In the genomic region with DNA sequence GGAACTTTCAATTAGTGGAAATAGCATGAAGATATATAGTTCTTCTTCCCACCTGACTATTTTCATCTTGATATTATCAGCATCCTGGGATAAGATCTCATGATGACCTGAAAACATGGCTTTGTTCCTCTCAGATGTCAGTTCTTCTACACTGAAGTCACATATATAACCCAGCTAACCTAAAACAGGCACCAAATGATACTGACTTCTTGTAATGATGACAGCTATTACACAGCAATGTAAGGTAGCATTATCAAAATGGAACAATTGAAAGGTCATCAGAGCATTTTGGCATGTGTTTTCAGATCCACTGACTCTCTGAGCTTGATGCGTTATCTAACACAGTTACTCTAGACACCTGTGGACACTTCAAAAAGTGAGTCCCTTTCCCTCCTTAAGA, we compare ENCODE assay signal across 28 cellular contexts.
DNase-seq lines count a peak whose midpoint lies in the region; ATAC-seq and TF ChIP-seq lines count a peak whose summit lies in the region.
"Had no signal": no experiment of that assay in that cellular context is flagged by ENCODE, and none has a peak within 500 bp of the region (broad histone marks: within the 10 kb centered on the region; RNA-seq: fewer than 3 reads in every experiment).

No MANE protein-coding gene starts in this region.

- H3K36me3 Mint-ChIP-seq in activated naive CD4-positive, alpha-beta T cell treated with anti-CD3 and anti-CD28 coated beads, Interleukin-2, amount 50 U/mL, for 24 hours, result peaks cover 17% of the 10 kb centered on the region
- peaks cover 54% of the 10 kb centered on the region for H3K36me3 Mint-ChIP-seq in activated naive CD8-positive, alpha-beta T cell treated with anti-CD3 and anti-CD28 coated beads for 36 hours
- H3K36me3 Mint-ChIP-seq: memory B cell, type B pancreatic cell had no signal

- no peaks in the 10 kb centered on the region for H3K9me3 ChIP-seq in PC-3 (ENCODE audit: low read length)
- H3K9me3 ChIP-seq in esophagus squamous epithelium, result no peaks in the 10 kb centered on the region
- H3K9me3 ChIP-seq: gastroesophageal sphincter, MG63, right atrium auricular region, SJSA1 had no signal

- no peak overlapping the region for H3K9ac ChIP-seq in PC-3 (ENCODE audit: low read length)
- H3K9ac ChIP-seq: BLaER1 treated with 17β-estradiol and CSF1 and Interleukin-3, amounts not matched to agents 10 nM and 100 nM; GM23248; parathyroid adenoma had no signal

- no peaks in the 10 kb centered on the region for H3K9me2 ChIP-seq in PC-3 (replicated peaks; ENCODE audit: low read length)

- H3K27me3 ChIP-seq in PC-3 (ENCODE audit: low read length) (no peaks in the 10 kb centered on the region), esophagus squamous epithelium (no peaks in the 10 kb centered on the region)
- H3K27me3 ChIP-seq: BLaER1 treated with 17β-estradiol and CSF1 and Interleukin-3, amounts not matched to agents 10 nM and 100 nM; gastroesophageal sphincter; hepatocyte; MG63; right atrium auricular region; SJSA1 had no signal

- H3K4me1 ChIP-seq in PC-3 (ENCODE audit: insufficient read depth, low read length) (peaks cover 54% of the 10 kb centered on the region), esophagus squamous epithelium (peaks cover 0 to 5% (median 3%) of the 10 kb centered on the region in 3 donors)
- H3K4me1 ChIP-seq: BLaER1 treated with 17β-estradiol and CSF1 and Interleukin-3, amounts not matched to agents 10 nM and 100 nM; parathyroid adenoma had no signal

- peaks cover 5% of the 10 kb centered on the region for H3F3A ChIP-seq in PC-3 (ENCODE audit: low read length, unreplicated experiment)

- H4K20me1 ChIP-seq in PC-3 (ENCODE audit: low read length), result no peaks in the 10 kb centered on the region
- H4K20me1 ChIP-seq: BLaER1 treated with 17β-estradiol and CSF1 and Interleukin-3, amounts not matched to agents 10 nM and 100 nM had no signal

- POLR2A ChIA-PET in PC-3 (lab: Charles Lee; ENCODE audit: unreplicated experiment), result no interaction called here

- peaks cover 98% of the 10 kb centered on the region for H3K4me1 Mint-ChIP-seq in activated naive CD4-positive, alpha-beta T cell treated with anti-CD3 and anti-CD28 coated beads, Interleukin-2, amount 50 U/mL, for 24 hours
- peaks cover 75% of the 10 kb centered on the region for H3K4me1 Mint-ChIP-seq in activated naive CD8-positive, alpha-beta T cell treated with anti-CD3 and anti-CD28 coated beads for 36 hours
- H3K4me1 Mint-ChIP-seq: memory B cell had no signal

- H3K27me3 Mint-ChIP-seq in activated naive CD4-positive, alpha-beta T cell treated with anti-CD3 and anti-CD28 coated beads, Interleukin-2, amount 50 U/mL, for 24 hours, result no peaks in the 10 kb centered on the region
- H3K27me3 Mint-ChIP-seq in activated naive CD8-positive, alpha-beta T cell treated with anti-CD3 and anti-CD28 coated beads for 36 hours, result no peaks in the 10 kb centered on the region
- H3K27me3 Mint-ChIP-seq: activated naive CD8-positive, alpha-beta T cell treated with anti-CD3 and anti-CD28 coated beads, Interleukin-2, amount 10 ng/mL, durations not matched to agents 7 days and 5 days; memory B cell; type B pancreatic cell had no signal

- WGBS in esophagus squamous epithelium, 2 donors, result 93 to 94% methylated on average over 1 of the region's 1 CpG

- H3K36me3 ChIP-seq in PC-3 (ENCODE audit: low read depth, low read length) (no peaks in the 10 kb centered on the region; the same call in 1 of the 2 replicates), esophagus squamous epithelium (no peaks in the 10 kb centered on the region)
- H3K36me3 ChIP-seq: BLaER1 treated with 17β-estradiol and CSF1 and Interleukin-3, amounts not matched to agents 10 nM and 100 nM; gastroesophageal sphincter; MG63; right atrium auricular region; SJSA1 had no signal

- H3K9me3 Mint-ChIP-seq in activated naive CD4-positive, alpha-beta T cell treated with anti-CD3 and anti-CD28 coated beads, Interleukin-2, amount 50 U/mL, for 24 hours, result peaks cover 5% of the 10 kb centered on the region
- peaks cover 2% of the 10 kb centered on the region for H3K9me3 Mint-ChIP-seq in activated naive CD8-positive, alpha-beta T cell treated with anti-CD3 and anti-CD28 coated beads for 36 hours
- H3K9me3 Mint-ChIP-seq: activated naive CD8-positive, alpha-beta T cell treated with anti-CD3 and anti-CD28 coated beads, Interleukin-2, amount 10 ng/mL, durations not matched to agents 7 days and 5 days had no signal

- H3K4me3 ChIP-seq in PC-3 (ENCODE audit: low read length) (no peak overlapping the region), esophagus squamous epithelium (no peak overlapping the region)
- H3K4me3 ChIP-seq: BLaER1 treated with 17β-estradiol and CSF1 and Interleukin-3, amounts not matched to agents 10 nM and 100 nM; gastroesophageal sphincter; GM23248; hepatocyte; K562; MG63; right atrium auricular region; SJSA1 had no signal

- H3K4me2 ChIP-seq in PC-3 (ENCODE audit: low read length), result no peak overlapping the region
- H3K4me2 ChIP-seq: BLaER1 treated with 17β-estradiol and CSF1 and Interleukin-3, amounts not matched to agents 10 nM and 100 nM; hepatocyte had no signal

- CTCF ChIA-PET in PC-3 (lab: Charles Lee), result no interaction called here

- TF ChIP-seq POLR2A in esophagus squamous epithelium (IDR thresholded peaks at IDR 0.05), result no peak

- peaks cover 20% of the 10 kb centered on the region; the same call in 1 of the 2 replicates for H3K79me2 ChIP-seq in PC-3 (ENCODE audit: low read length)
- H3K79me2 ChIP-seq: hepatocyte, parathyroid adenoma had no signal

- no peak overlapping the region for H2AFZ ChIP-seq in PC-3 (ENCODE audit: low read length)
- H2AFZ ChIP-seq: GM23248, hepatocyte, parathyroid adenoma had no signal

- peak overlapping the region; percentile 97 for H3K27ac Mint-ChIP-seq in activated naive CD4-positive, alpha-beta T cell treated with anti-CD3 and anti-CD28 coated beads, Interleukin-2, amount 50 U/mL, for 24 hours
- peak overlapping the region; percentile 98 for H3K27ac Mint-ChIP-seq in activated naive CD8-positive, alpha-beta T cell treated with anti-CD3 and anti-CD28 coated beads for 36 hours
- H3K27ac Mint-ChIP-seq: activated naive CD8-positive, alpha-beta T cell treated with anti-CD3 and anti-CD28 coated beads, Interleukin-2, amount 10 ng/mL, durations not matched to agents 7 days and 5 days; memory B cell; type B pancreatic cell had no signal

- ATAC-seq in PC-3, result no peak
- ATAC-seq: gastroesophageal sphincter, K562, left colon had no signal

- H3K4me3 Mint-ChIP-seq in activated naive CD4-positive, alpha-beta T cell treated with anti-CD3 and anti-CD28 coated beads, Interleukin-2, amount 50 U/mL, for 24 hours, result peak overlapping the region; percentile 85
- peak overlapping the region; percentile 20 for H3K4me3 Mint-ChIP-seq in activated naive CD8-positive, alpha-beta T cell treated with anti-CD3 and anti-CD28 coated beads for 36 hours
- H3K4me3 Mint-ChIP-seq: activated naive CD8-positive, alpha-beta T cell treated with anti-CD3 and anti-CD28 coated beads, Interleukin-2, amount 10 ng/mL, durations not matched to agents 7 days and 5 days; memory B cell; neural crest cell; type B pancreatic cell had no signal

- no peak for DNase-seq in activated naive CD4-positive, alpha-beta T cell treated with anti-CD3 and anti-CD28 coated beads, Interleukin-2, amount 50 U/mL, for 16 hours
- DNase-seq in SK-N-DZ (ENCODE audit: low spot score) (peak; percentile 6), NCI-H1105 (lab: John Stamatoyannopoulos, UW) (no peak), PC-3 (no peak), esophagus squamous epithelium (lab: John Stamatoyannopoulos, UW) (no peak)
- no peak for DNase-seq in activated naive CD8-positive, alpha-beta T cell treated with anti-CD3 and anti-CD28 coated beads for 36 hours
- DNase-seq: activated CD4-positive, alpha-beta T cell treated with anti-CD3 and anti-CD28 coated beads for 4 hours; activated naive CD8-positive, alpha-beta T cell treated with anti-CD3 and anti-CD28 coated beads, Interleukin-2, amount 10 ng/mL, durations not matched to agents 7 days and 5 days; Calu3; cerebellar nuclear complex; GM23248; left colon; MG63; NCI-H2029 treated with DMSO at 0.1 percent for 48 hours; NCI-H345; stimulated activated CD4-positive, alpha-beta T cell treated with anti-CD3 and anti-CD28 coated beads, Interleukin-2, amount 100 ng/mL, for 24 hours; substantia nigra had no signal

- TF ChIP-seq CTCF in PC-3 (conservative IDR thresholded peaks at IDR 0.05; ENCODE audit: low read depth, low read length) (no peak), esophagus squamous epithelium (IDR thresholded peaks at IDR 0.05) (no peak)

- no TSS peak for BruUV-seq in PC-3 (replicated peaks; lab: Mats Ljungman, UMichigan)

- H3K27ac ChIP-seq in PC-3 (ENCODE audit: low read length) (no peak overlapping the region), esophagus squamous epithelium (no peak overlapping the region)
- H3K27ac ChIP-seq: BLaER1 treated with 17β-estradiol and CSF1 and Interleukin-3, amounts not matched to agents 10 nM and 100 nM; gastroesophageal sphincter; GM23248; hepatocyte; parathyroid adenoma; right atrium auricular region; SJSA1 had no signal

- intact Hi-C loops in PC-3 (cut with micrococcal nuclease) (no loop called here), esophagus squamous epithelium (cut with DNase I) (no loop called here)
